20 cellular contexts compared by ENCODE assay signal in genomic region chr18:69758458-69758857, GRCh38.
DNase-seq lines count a peak whose midpoint lies in the region; ATAC-seq, FAIRE-seq and TF ChIP-seq lines count a peak whose summit lies in the region.
"Had no signal": no experiment of that assay in that cellular context is flagged by ENCODE, and none has a peak within 500 bp of the region (broad histone marks: within the 10 kb centered on the region; RNA-seq: fewer than 3 reads in every experiment).

No MANE protein-coding gene starts in this region.

- TF ChIP-seq EP300 in H1 (IDR thresholded peaks at IDR 0.05; ENCODE audit: borderline replicate concordance in 1 of 2, low read depth in 2 of 2, low read length in 2 of 2) (no peak), neural cell (conservative IDR thresholded peaks at IDR 0.05; ENCODE audit: poor library complexity, severe bottlenecking) (no peak), tibial nerve (IDR thresholded peaks at IDR 0.05) (no peak)

- no peak overlapping the region for H3K4ac ChIP-seq in H1 (replicated peaks; ENCODE audit: insufficient read length, low read depth, low read length)

- peak overlapping the region; percentile 48 for H3K27ac Mint-ChIP-seq in CD4-positive, alpha-beta T cell
- H3K27ac Mint-ChIP-seq: activated CD4-positive, alpha-beta memory T cell treated with anti-CD3 and anti-CD28 coated beads for 36 hours had no signal

- no peak overlapping the region for H3K14ac ChIP-seq in H1 (ENCODE audit: insufficient read length)

- no peaks in the 10 kb centered on the region for H3F3A ChIP-seq in neural cell (ENCODE audit: insufficient read depth, low read length, poor library complexity, severe bottlenecking)

- H2BK120ac ChIP-seq in H1 (replicated peaks; ENCODE audit: low read depth, low read length): peak overlapping the region; percentile 60

- H3K9ac ChIP-seq in HUES48 (ENCODE audit: low read depth, low read length) (no peak overlapping the region), H1 (replicated peaks in 1 of 4; ENCODE audit: extremely low read depth in 1 of 4, low read depth in 3 of 4, low read length in 3 of 4) (no peak overlapping the region; a peak in 1 of 7 replicates), neural cell (ENCODE audit: low read length) (no peak overlapping the region)

- TF ChIP-seq RAD21 in H1 (IDR thresholded peaks at IDR 0.05 in 1 of 2, conservative IDR thresholded peaks at IDR 0.05 in 1 of 2; ENCODE audit: low read depth in 2 of 2, low read length in 2 of 2): no peak
- TF ChIP-seq RAD21 in neural cell (conservative IDR thresholded peaks at IDR 0.05): no peak

- POLR2A ChIA-PET in CD4-positive, alpha-beta T cell (lab: Charles Lee): no interaction called here
- POLR2A ChIA-PET in H1 (lab: Charles Lee; ENCODE audit: partially characterized antibody): no interaction called here

- H3K4me1 Mint-ChIP-seq in CD4-positive, alpha-beta T cell (ENCODE audit: low read depth): peaks cover 45% of the 10 kb centered on the region

- H2BK15ac ChIP-seq in H1 (ENCODE audit: low read length): no peak overlapping the region

- TF ChIP-seq POLR2A in H1 (IDR thresholded peaks at IDR 0.05; ENCODE audit: control extremely low read depth in 1 of 2, low read depth in 2 of 2, low read length in 2 of 2) (no peak), tibial nerve (IDR thresholded peaks at IDR 0.05) (no peak)

- no peak overlapping the region for H3K23ac ChIP-seq in H1 (ENCODE audit: insufficient read length)

- FAIRE-seq in H1 (lab: Jason Lieb, UNC): no peak

- H2AK5ac ChIP-seq in H1 (ENCODE audit: low read depth, low read length): no peak overlapping the region

- peaks cover 11% of the 10 kb centered on the region for H3K9me3 Mint-ChIP-seq in CD4-positive, alpha-beta T cell

- no peaks in the 10 kb centered on the region for H3K79me1 ChIP-seq in H1 (ENCODE audit: low read depth, low read length)

- H3K79me2 ChIP-seq in H1 (ENCODE audit: control insufficient read depth in 1 of 2, insufficient read depth in 2 of 2, low read length in 2 of 2) (no peaks in the 10 kb centered on the region), neural cell (replicated peaks; ENCODE audit: insufficient read depth, low read length) (no peaks in the 10 kb centered on the region)

- H3K9me3 ChIP-seq in CD4-positive, alpha-beta T cell (ENCODE audit: control insufficient read depth, low read length): no peaks in the 10 kb centered on the region
- H3K9me3 ChIP-seq in HUES48 (ENCODE audit: control insufficient read depth, insufficient read depth, low read length) (no peaks in the 10 kb centered on the region), H1 (ENCODE audit: insufficient read depth in 2 of 2, low read depth in 1 of 2, low read length in 1 of 2) (no peaks in the 10 kb centered on the region), neural cell (ENCODE audit: low read length) (no peaks in the 10 kb centered on the region), tibial nerve (peaks cover 0 to 5% (median 0%) of the 10 kb centered on the region in 4 donors)
- H3K9me3 ChIP-seq: breast epithelium, right atrium auricular region, stomach, vagina had no signal

- H2BK5ac ChIP-seq in H1 (ENCODE audit: low read depth, low read length): no peak overlapping the region

- no peak for DNase-seq in CD4-positive, alpha-beta T cell
- DNase-seq in H1 (ENCODE audit: low read depth in 1 of 2, low spot score in 2 of 2): no peak
- DNase-seq in NCI-H524 treated with DMSO at 0.1 percent for 48 hours (lab: John Stamatoyannopoulos, UW): no peak
- DNase-seq in DMS79 (lab: John Stamatoyannopoulos, UW): no peak
- DNase-seq in tibial nerve (ENCODE audit: low spot score in 2 of 2): no peak
- DNase-seq: activated CD4-positive, alpha-beta memory T cell treated with anti-CD3 and anti-CD28 coated beads for 36 hours; activated naive CD4-positive, alpha-beta T cell treated with anti-CD3 and anti-CD28 coated beads, Interleukin-2, amount 50 U/mL, for 16 hours; activated T-cell treated with anti-CD3 and anti-CD28 coated beads, Interleukin-2, amount 50 U/mL, for 1 hour; Calu3; hippocampal formation; KBM-7; midbrain; NCI-H1048; stomach had no signal

- no peak for ATAC-seq in CD4-positive, alpha-beta T cell (ENCODE audit: poor library complexity)
- ATAC-seq in esophagus mucosa: no peak

- H3K27me3 ChIP-seq in CD4-positive, alpha-beta T cell (ENCODE audit: control insufficient read depth, insufficient read depth, low read length): no peaks in the 10 kb centered on the region
- H3K27me3 ChIP-seq in HUES48 (ENCODE audit: control insufficient read depth, insufficient read depth, low read length) (no peaks in the 10 kb centered on the region), H1 (replicated peaks in 1 of 4; ENCODE audit: control insufficient read depth in 3 of 4, extremely low read depth in 1 of 4, insufficient read depth in 3 of 4, low read length in 3 of 4) (no peaks in the 10 kb centered on the region), neural cell (ENCODE audit: insufficient read depth, low read depth, low read length) (no peaks in the 10 kb centered on the region), tibial nerve (no peaks in the 10 kb centered on the region)
- H3K27me3 ChIP-seq: breast epithelium, right atrium auricular region, stomach, vagina had no signal

- intact Hi-C loops in CD4-positive, alpha-beta T cell (cut with DNase I, micrococcal nuclease): no loop called here

- H3K27me3 Mint-ChIP-seq in CD4-positive, alpha-beta T cell: no peaks in the 10 kb centered on the region
- H3K27me3 Mint-ChIP-seq: activated CD4-positive, alpha-beta memory T cell treated with anti-CD3 and anti-CD28 coated beads for 36 hours had no signal

- H3K56ac ChIP-seq in H1 (replicated peaks; ENCODE audit: insufficient read length, low read depth, low read length): no peak overlapping the region

- no peak overlapping the region for H4K8ac ChIP-seq in H1 (ENCODE audit: extremely low read depth, insufficient read depth, low read length)

- no peak overlapping the region for H4K91ac ChIP-seq in H1 (replicated peaks; ENCODE audit: insufficient read length, low read length)

- no peak overlapping the region for H3K18ac ChIP-seq in H1 (ENCODE audit: extremely low read depth, low read length)

- H2BK20ac ChIP-seq in H1 (ENCODE audit: low read length): no peak overlapping the region

- H3K4me3 ChIP-seq in HUES48 (ENCODE audit: low read depth, low read length) (no peak overlapping the region), H1 (ENCODE audit: extremely low read depth in 1 of 4, insufficient read depth in 2 of 4, low read depth in 3 of 4, low read length in 4 of 4) (no peak overlapping the region), neural cell (ENCODE audit: low read length) (peak overlapping the region; percentile 52), tibial nerve (no peak overlapping the region)
- H3K4me3 ChIP-seq: breast epithelium, right atrium auricular region, stomach, vagina had no signal

- H3K23me2 ChIP-seq in H1 (ENCODE audit: low read depth, low read length): no peaks in the 10 kb centered on the region

- no peaks in the 10 kb centered on the region for H3K36me3 ChIP-seq in HUES48 (ENCODE audit: control insufficient read depth, insufficient read depth, low read length)
- no peaks in the 10 kb centered on the region for H3K36me3 ChIP-seq in H1 (ENCODE audit: control insufficient read depth in 2 of 4, insufficient read depth in 4 of 4, low read length in 3 of 4)
- no peaks in the 10 kb centered on the region for H3K36me3 ChIP-seq in neural cell (ENCODE audit: insufficient read depth, low read length)
- no peaks in the 10 kb centered on the region for H3K36me3 ChIP-seq in tibial nerve
- H3K36me3 ChIP-seq: breast epithelium, right atrium auricular region, stomach, vagina had no signal

- no peak overlapping the region for H3K4me3 Mint-ChIP-seq in CD4-positive, alpha-beta T cell
- H3K4me3 Mint-ChIP-seq: activated CD4-positive, alpha-beta memory T cell treated with anti-CD3 and anti-CD28 coated beads for 36 hours had no signal

- H3K27ac ChIP-seq in CD4-positive, alpha-beta T cell (ENCODE audit: low read depth, low read length): no peak overlapping the region
- H3K27ac ChIP-seq in HUES48 (ENCODE audit: low read depth, low read length) (peak overlapping the region; percentile 76), H1 (ENCODE audit: low read depth, low read length) (no peak overlapping the region), neural cell (ENCODE audit: low read length) (peak overlapping the region; percentile 66), tibial nerve (no peak overlapping the region)
- H3K27ac ChIP-seq: breast epithelium, right atrium auricular region, stomach, vagina had no signal

- TF ChIP-seq CTCF in CD4-positive, alpha-beta T cell (IDR thresholded peaks at IDR 0.05): no peak
- TF ChIP-seq CTCF in H1 (IDR thresholded peaks at IDR 0.05; ENCODE audit: control extremely low read depth in 1 of 3, insufficient read depth in 1 of 3, low read depth in 1 of 3, low read length in 3 of 3) (no peak), neural cell (IDR thresholded peaks at IDR 0.05; ENCODE audit: poor library complexity, severe bottlenecking) (no peak), tibial nerve (IDR thresholded peaks at IDR 0.05) (no peak)

- no peaks in the 10 kb centered on the region for H3K9me2 ChIP-seq in neural cell (ENCODE audit: insufficient read depth, low read length)

- peak overlapping the region; percentile 30 for H4K5ac ChIP-seq in H1 (ENCODE audit: insufficient read length, low read depth, low read length)

- CTCF ChIA-PET in CD4-positive, alpha-beta T cell (lab: Charles Lee): no interaction called here
- CTCF ChIA-PET in H1 (lab: Charles Lee; ENCODE audit: partially characterized antibody): interaction anchor here (0.6 to 1.4 kb wide), 6 partner anchors 9 to 144 kb away, joined by 3 to 4 read pairs (median 3); no protein-coding TSS in a partner anchor

- H3K4me1 ChIP-seq in HUES48 (ENCODE audit: control insufficient read depth, insufficient read depth, low read length) (peaks cover 32% of the 10 kb centered on the region), H1 (replicated peaks in 1 of 4; ENCODE audit: control insufficient read depth in 3 of 4, insufficient read depth in 4 of 4, low read length in 3 of 4) (peaks cover 0 to 17% (median 2%) of the 10 kb centered on the region in 4 experiments; a peak in 4 of 7 replicates), tibial nerve (peaks cover 0 to 6% (median 0%) of the 10 kb centered on the region in 4 donors)
- H3K4me1 ChIP-seq: breast epithelium, right atrium auricular region, stomach, vagina had no signal

- H4K20me1 ChIP-seq in H1 (replicated peaks in 1 of 2; ENCODE audit: control insufficient read depth in 1 of 2, insufficient read depth in 2 of 2, low read length in 2 of 2) (no peaks in the 10 kb centered on the region), neural cell (ENCODE audit: insufficient read depth) (no peaks in the 10 kb centered on the region)

- H2AFZ ChIP-seq in H1 (ENCODE audit: low read length): no peak overlapping the region
- H2AFZ ChIP-seq in neural cell (ENCODE audit: low read depth, low read length): no peak overlapping the region

- peak overlapping the region in 1 of 2 experiments; percentile 67; a peak in 2 of 4 replicates for H3K4me2 ChIP-seq in H1 (ENCODE audit: insufficient read depth in 1 of 2, low read depth in 2 of 2, low read length in 2 of 2)
- H3K4me2 ChIP-seq in neural cell (ENCODE audit: low read length): no peak overlapping the region

- peaks cover 47% of the 10 kb centered on the region for H3K36me3 Mint-ChIP-seq in CD4-positive, alpha-beta T cell (ENCODE audit: low read depth)

- no peak overlapping the region for H2BK12ac ChIP-seq in H1 (ENCODE audit: low read depth, low read length)

Comparison
In these comparisons a context has a peak if more than half of its experiments do, and no peak if none do; other contexts are left out.
1. H3K27ac ChIP-seq: peak in HUES48 (single experiment) and neural cell (single experiment); none in CD4-positive, alpha-beta T cell (single experiment), H1 (single experiment) and tibial nerve (0 of 4).